Comparison of ENCODE assay signal across 1 cellular context in genomic region chr16:34791835-34792234, GRCh38.
A peak's percentile ranks its signal among the peaks of the same experiment; 100 is the strongest.
TF ChIP-seq lines count a peak whose summit lies in the region.

No MANE protein-coding gene starts in this region.

TF ChIP-seq in K562, 482 proteins besides CTCF, POLR2A, EP300 and RAD21:
- peak; percentile 70 for TF ChIP-seq ZNF512 (tag; IDR thresholded peaks at IDR 0.05)
